Comparison of ENCODE assay signal across 21 cellular contexts in the genomic region with DNA sequence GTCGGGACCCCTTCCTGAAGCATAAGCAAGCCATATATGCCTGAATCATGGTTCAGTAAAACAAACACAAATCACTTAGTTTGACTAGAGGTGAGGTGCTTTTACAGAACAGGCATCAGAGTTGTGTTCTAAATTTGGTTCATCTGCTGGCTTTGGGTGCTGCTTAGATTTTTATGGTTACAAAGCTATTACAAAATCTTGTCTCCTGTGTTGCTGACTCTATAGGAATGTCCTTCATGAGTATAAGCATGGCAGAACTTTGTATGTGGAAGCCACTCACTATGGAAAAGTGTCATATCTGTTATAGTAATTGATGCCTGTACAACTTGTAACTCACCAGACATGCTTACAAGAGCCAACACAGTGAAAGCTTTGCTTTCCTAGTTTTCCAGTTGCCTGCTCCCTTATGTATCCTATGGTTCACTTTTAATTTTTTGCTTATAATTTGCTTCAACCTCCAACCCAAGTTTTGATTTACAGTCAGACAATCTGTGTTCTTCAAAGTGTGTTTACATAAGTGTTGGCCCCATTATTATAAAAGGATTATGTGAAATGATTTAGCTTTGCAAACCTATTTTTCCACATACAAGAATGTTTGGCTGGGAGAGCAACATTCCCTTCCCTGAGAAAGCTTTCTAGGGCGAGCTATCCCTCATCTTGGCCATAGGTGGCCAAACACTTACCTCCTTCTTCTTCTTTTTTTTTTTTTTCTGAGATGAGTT.
"Had no signal": no experiment of that assay in that cellular context is flagged by ENCODE, and none has a peak within 500 bp of the region (broad histone marks: within the 10 kb centered on the region; RNA-seq: fewer than 3 reads in every experiment).

No MANE protein-coding gene starts in this region.

- H3K27ac ChIP-seq: adrenal gland, testis had no signal

- H3K9ac ChIP-seq: SK-N-SH had no signal

- H3K4me3 ChIP-seq: adrenal gland, stomach, testis had no signal

- H3K9me3 Mint-ChIP-seq: activated T-helper 1 cell treated with anti-CD3 and anti-CD28 coated beads, Interleukin-12 subunit alpha, Interleukin-12 subunit beta, Interleukin-2, Interleukin-4 antibody, amounts not matched to agents 30 ng/mL and 10 ng/mL and 1 ng/mL, durations not matched to agents 14 hours and 24 hours and 36 hours had no signal

- ATAC-seq: activated CD4-positive, alpha-beta T cell treated with anti-CD3 and anti-CD28 coated beads for 36 hours; activated naive CD4-positive, alpha-beta T cell treated with anti-CD3 and anti-CD28 coated beads, Interleukin-2, amount 50 U/mL, for 72 hours; left lobe of liver; naive thymus-derived CD4-positive, alpha-beta T cell; WTC11 had no signal

- FAIRE-seq: bronchial epithelial cell, endothelial cell of umbilical vein, keratinocyte had no signal

- H3K9me3 ChIP-seq: adrenal gland, SK-N-SH, stomach, testis had no signal

- DNase-seq: activated CD4-positive, alpha-beta memory T cell treated with anti-CD3 and anti-CD28 coated beads for 36 hours; activated CD4-positive, alpha-beta T cell treated with anti-CD3 and anti-CD28 coated beads for 36 hours; activated gamma-delta T cell treated with Interleukin-2 at 50 U/mL for 16 hours; activated T-cell treated with anti-CD3 and anti-CD28 coated beads for 4 hours; adrenal gland; effector CD8-positive, alpha-beta T cell; mammary epithelial cell; naive thymus-derived CD4-positive, alpha-beta T cell; SK-N-SH; stimulated activated CD4-positive, alpha-beta T cell treated with anti-CD3 and anti-CD28 coated beads, Interleukin-15, amount 100 ng/mL, for 24 hours; stimulated activated CD4-positive, alpha-beta T cell treated with anti-CD3 and anti-CD28 coated beads, Interleukin-2, amount 100 ng/mL, for 48 hours; stomach; testis had no signal

- H3K36me3 ChIP-seq: adrenal gland had no signal

- H3K27ac Mint-ChIP-seq: activated CD4-positive, alpha-beta memory T cell treated with anti-CD3 and anti-CD28 coated beads for 36 hours; activated CD4-positive, alpha-beta T cell treated with anti-CD3 and anti-CD28 coated beads for 36 hours; activated naive CD4-positive, alpha-beta T cell treated with anti-CD3 and anti-CD28 coated beads, Interleukin-2, amount 50 U/mL, for 72 hours; activated T-helper 1 cell treated with anti-CD3 and anti-CD28 coated beads, Interleukin-12 subunit alpha, Interleukin-12 subunit beta, Interleukin-2, Interleukin-4 antibody, amounts not matched to agents 30 ng/mL and 10 ng/mL and 1 ng/mL, durations not matched to agents 14 hours and 24 hours and 36 hours; dendritic cell treated with granulocyte-macrophage colony-stimulating factor and Interleukin-4, amounts not matched to agents 40 ng/mL and 50 ng/mL, for 4 days; naive thymus-derived CD4-positive, alpha-beta T cell; WTC11 had no signal

- H3K4me3 Mint-ChIP-seq: activated CD4-positive, alpha-beta memory T cell treated with anti-CD3 and anti-CD28 coated beads for 36 hours; activated CD4-positive, alpha-beta T cell treated with anti-CD3 and anti-CD28 coated beads for 36 hours; activated T-helper 1 cell treated with anti-CD3 and anti-CD28 coated beads, Interleukin-12 subunit alpha, Interleukin-12 subunit beta, Interleukin-2, Interleukin-4 antibody, amounts not matched to agents 30 ng/mL and 10 ng/mL and 1 ng/mL, durations not matched to agents 14 hours and 24 hours and 36 hours; dendritic cell treated with granulocyte-macrophage colony-stimulating factor and Interleukin-4, amounts not matched to agents 40 ng/mL and 50 ng/mL, for 4 days; naive thymus-derived CD4-positive, alpha-beta T cell; WTC11 had no signal

- H3K4me1 ChIP-seq: adrenal gland, testis had no signal

- H3K27me3 ChIP-seq: adrenal gland, stomach, testis had no signal

- H3K27me3 Mint-ChIP-seq: dendritic cell treated with granulocyte-macrophage colony-stimulating factor and Interleukin-4, amounts not matched to agents 40 ng/mL and 50 ng/mL, for 4 days had no signal
